In the genomic region with DNA sequence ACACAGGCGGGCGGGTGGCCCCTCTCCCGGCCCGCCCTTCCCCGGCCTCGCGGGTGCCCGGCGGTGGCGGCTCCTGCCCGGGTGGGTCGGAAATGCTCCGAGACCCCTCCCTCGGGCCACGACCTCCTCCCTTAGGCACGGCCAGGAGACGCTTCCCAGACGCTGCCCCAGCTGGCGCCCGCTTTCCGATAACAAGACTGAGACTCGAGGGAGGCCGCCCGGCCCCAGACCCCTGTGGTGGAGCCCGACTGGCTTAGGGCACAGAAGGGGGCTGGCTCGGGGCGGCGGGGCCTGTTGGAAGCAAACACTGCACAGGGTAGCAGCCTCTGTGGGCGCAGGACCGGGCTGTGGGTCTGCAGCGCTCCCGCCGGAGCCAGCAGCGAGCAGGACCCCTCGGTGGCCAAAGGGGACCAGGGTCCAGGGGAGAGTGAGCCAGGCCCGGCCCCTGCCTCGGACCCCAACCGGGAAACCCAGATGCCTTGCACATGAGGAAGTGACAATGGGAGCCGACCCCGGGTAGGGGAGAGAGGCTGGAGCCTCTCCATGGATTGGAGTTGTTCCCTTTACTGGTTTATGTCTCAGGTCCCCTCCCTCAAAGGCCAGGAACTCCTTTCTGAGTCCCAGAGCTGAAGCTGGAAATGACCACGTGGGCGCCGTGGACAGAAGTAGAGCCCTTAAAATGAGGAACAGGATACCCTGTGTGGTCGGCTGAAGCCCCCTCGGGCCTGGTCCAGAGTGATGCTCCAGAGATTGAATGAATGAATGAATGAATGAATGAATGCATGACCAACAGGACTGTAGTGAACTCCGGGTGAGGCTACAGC, we compare ENCODE assay signal across 8 cellular contexts. TPM values are rescaled to one million over a fixed set of nuclear protein-coding genes. Genes with fewer than 3 reads are reported as not detected.
DNase-seq lines count a peak whose midpoint lies in the region; ATAC-seq and TF ChIP-seq lines count a peak whose summit lies in the region.

No MANE protein-coding gene starts in this region.

- no peak for TF ChIP-seq POLR2A in prostate gland (IDR thresholded peaks at IDR 0.05)

- peaks cover 5% of the 10 kb centered on the region for H3K4me1 ChIP-seq in cardiac muscle cell (ENCODE audit: low read depth)
- H3K4me1 ChIP-seq in prostate gland (replicated peaks), result no peaks in the 10 kb centered on the region

- DNase-seq in DMS53 (lab: John Stamatoyannopoulos, UW), result peak; percentile 47
- no peak for DNase-seq in DMS53 treated with DMSO at 0.1 percent for 48 hours (lab: John Stamatoyannopoulos, UW; ENCODE audit: unreplicated experiment)
- DNase-seq in cardiac muscle cell (ENCODE audit: low read depth in 1 of 2, low spot score in 1 of 2), result peak in 1 of 2 donors; percentile 73
- DNase-seq in prostate gland (ENCODE audit: low spot score), result no peak
- no peak for DNase-seq in NCI-H2081 (lab: John Stamatoyannopoulos, UW)
- no peak for DNase-seq in dedifferentiated amniotic fluid mesenchymal stem cell (ENCODE audit: extremely low spot score)

- H3K27ac ChIP-seq in cardiac muscle cell (no peak overlapping the region), prostate gland (no peak overlapping the region)

- TF ChIP-seq CTCF in WI38 (IDR thresholded peaks at IDR 0.05; ENCODE audit: low read depth, low read length) (no peak), cardiac muscle cell (IDR thresholded peaks at IDR 0.05; ENCODE audit: low read depth, low read length) (no peak), prostate gland (IDR thresholded peaks at IDR 0.05) (peak in 1 of 4 experiments; percentile 3)

- H3K36me3 ChIP-seq in cardiac muscle cell (no peaks in the 10 kb centered on the region), prostate gland (no peaks in the 10 kb centered on the region)

- intact Hi-C loops in prostate gland (cut with DNase I), result loop anchor here (10.0 kb wide), 1 partner anchor 108 kb away; no protein-coding TSS in a partner anchor

- H3K27me3 ChIP-seq in cardiac muscle cell (peaks cover 6% of the 10 kb centered on the region), prostate gland (replicated peaks; ENCODE audit: insufficient read depth) (no peaks in the 10 kb centered on the region)

- WGBS in prostate gland, result 26% methylated on average over 44 of the region's 46 CpGs

- peak; percentile 28 for ATAC-seq in HG03066 (IDR thresholded peaks at IDR 0.05; ENCODE audit: low read depth, unreplicated experiment)

- H3K9me3 ChIP-seq in cardiac muscle cell (ENCODE audit: low read depth) (no peaks in the 10 kb centered on the region), prostate gland (no peaks in the 10 kb centered on the region)

- peak overlapping the region; percentile 67 for H3K4me3 ChIP-seq in WI38 (ENCODE audit: low read depth, low read length)
- H3K4me3 ChIP-seq in cardiac muscle cell, result peak overlapping the region; percentile 38
- H3K4me3 ChIP-seq in prostate gland, result peak overlapping the region; percentile 38 to 45

RNA-seq across cellular contexts. Expression of a gene that starts 19.8 kb away (rescaled TPM):
- 18.2 and 28.8 TPM in 2 replicates for total RNA-seq in cardiac muscle cell
- 9.3 and 13.6 TPM in 2 replicates for polyA plus RNA-seq in cardiac muscle cell
- 10 to 100 TPM in 1 of 2 donors, 1 to 10 TPM in 1; 2.0 to 10.9 TPM for total RNA-seq in prostate gland
